ENCODE assay signal across 18 cellular contexts in the genomic region with DNA sequence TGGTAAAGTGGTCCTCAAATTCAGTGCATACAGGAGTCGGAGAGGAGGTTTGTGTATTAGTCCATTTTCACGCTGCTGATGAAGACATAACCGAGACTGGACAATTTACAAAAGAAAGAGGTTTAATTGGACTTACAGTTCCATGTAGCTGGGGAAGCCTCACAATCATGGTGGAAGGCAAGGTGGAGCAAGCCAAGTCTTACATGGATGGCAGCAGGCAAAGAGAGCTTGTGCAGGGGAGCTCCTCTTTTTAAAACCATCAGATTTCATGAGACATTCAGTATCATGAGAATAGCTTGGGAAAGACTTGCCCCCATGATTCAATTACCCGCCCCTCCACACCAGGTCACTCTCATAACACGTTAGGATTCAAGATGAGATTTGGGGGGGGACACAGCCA. TPM values are rescaled to one million over a fixed set of nuclear protein-coding genes. Genes with fewer than 3 reads are reported as not detected.
"Had no signal": no experiment of that assay in that cellular context is flagged by ENCODE, and none has a peak within 500 bp of the region (broad histone marks: within the 10 kb centered on the region; RNA-seq: fewer than 3 reads in every experiment).

No MANE protein-coding gene starts in this region.

RNA-seq across cellular contexts. Expression of a gene that starts 51.3 kb away (rescaled TPM):
- total RNA-seq: activated naive CD4-positive, alpha-beta T cell treated with anti-CD3 and anti-CD28 coated beads for 36 hours; activated naive CD4-positive, alpha-beta T cell treated with anti-CD3 and anti-CD28 coated beads, Interleukin-2, amount 50 U/mL, for 72 hours; activated naive CD8-positive, alpha-beta T cell treated with anti-CD3 and anti-CD28 coated beads for 36 hours; activated naive CD8-positive, alpha-beta T cell treated with anti-CD3 and anti-CD28 coated beads, Interleukin-2, amount 10 ng/mL, durations not matched to agents 7 days and 5 days; activated T-cell treated with anti-CD3 and anti-CD28 coated beads, Interleukin-2, amount 50 U/mL, for 4 hours; activated T-cell treated with anti-CD3 and anti-CD28 coated beads, Interleukin-2, amount 50 U/mL, for 72 hours; activated T-helper 1 cell treated with anti-CD3 and anti-CD28 coated beads, Interleukin-12 subunit alpha, Interleukin-12 subunit beta, Interleukin-2, Interleukin-4 antibody, amounts not matched to agents 30 ng/mL and 10 ng/mL and 1 ng/mL, durations not matched to agents 14 hours and 24 hours and 36 hours; activated T-helper 17 cell treated with anti-CD3 and anti-CD28 coated beads, Interleukin-2, amount 50 U/mL, for 72 hours; activated T-helper 2 cell treated with anti-CD3 and anti-CD28 coated beads, Interferon-gamma antibody, Interleukin-2, Interleukin-4, amounts not matched to agents 10 μg/mL and 5 μg/mL and 100 μg/mL, durations not matched to agents 14 hours and 24 hours and 36 hours; adrenal gland; ascending aorta; astrocyte; body of pancreas; breast epithelium; bronchial epithelial cell; chondrocyte had no signal
- polyA plus RNA-seq: adrenal gland, aorta, cardiac muscle cell had no signal
